In the genomic region with DNA sequence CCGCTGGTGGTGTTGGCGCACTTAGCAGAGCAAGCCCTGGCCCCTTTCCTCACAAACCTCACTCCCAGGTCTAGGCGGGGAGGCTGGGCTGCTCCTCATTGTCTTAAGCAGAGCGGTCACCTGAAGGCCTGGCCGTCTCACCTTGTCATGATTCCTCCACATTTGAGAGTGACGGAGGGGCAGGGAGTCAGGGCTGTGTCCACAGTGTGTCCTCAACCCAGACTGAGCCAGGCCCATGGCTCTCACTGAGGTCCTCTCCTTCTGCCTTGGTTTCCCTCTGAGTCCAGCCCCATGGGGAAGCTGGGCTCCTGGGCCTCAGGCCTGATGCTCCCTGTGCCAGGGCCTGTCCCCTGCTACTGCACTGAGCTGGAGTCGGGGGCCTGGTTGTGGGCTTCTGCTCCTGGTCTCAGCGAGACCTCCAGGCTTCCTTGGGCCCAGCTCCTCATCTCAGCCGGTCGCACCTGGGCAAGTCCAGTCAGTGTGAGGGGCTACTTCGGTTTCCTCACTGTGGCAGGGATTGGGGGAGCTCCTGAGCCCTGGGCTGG, we compare ENCODE assay signal across 11 cellular contexts. TPM values are rescaled to one million over a fixed set of nuclear protein-coding genes. Genes with fewer than 3 reads are reported as not detected.
DNase-seq lines count a peak whose midpoint lies in the region; ATAC-seq and TF ChIP-seq lines count a peak whose summit lies in the region.
"Had no signal": no experiment of that assay in that cellular context is flagged by ENCODE, and none has a peak within 500 bp of the region (broad histone marks: within the 10 kb centered on the region; RNA-seq: fewer than 3 reads in every experiment).

No MANE protein-coding gene starts in this region.

- no peaks in the 10 kb centered on the region for H4K20me1 ChIP-seq in H9 (ENCODE audit: control insufficient read depth, insufficient read depth, insufficient read length)

- H3K27me3 ChIP-seq in H9 (ENCODE audit: insufficient read depth, low read length) (no peaks in the 10 kb centered on the region), body of pancreas (no peaks in the 10 kb centered on the region), left lung (peaks cover 0 to 4% of the 10 kb centered on the region in 2 donors), stomach (peaks cover 0 to 3% (median under 1%) of the 10 kb centered on the region in 3 donors)

- no peak overlapping the region for H3K56ac ChIP-seq in H9 (ENCODE audit: insufficient read length, low read depth, low read length)

- no peaks in the 10 kb centered on the region for H3K79me1 ChIP-seq in H9 (ENCODE audit: insufficient read depth, low read depth, low read length, poor library complexity, severe bottlenecking)

- intact Hi-C loops in body of pancreas (cut with DNase I), result no loop called here
- intact Hi-C loops in left lung (cut with DNase I), result no loop called here
- intact Hi-C loops in stomach (cut with DNase I; ENCODE audit: low total_unique reads), result no loop called here

- no peak overlapping the region for H4K8ac ChIP-seq in H9 (replicated peaks; ENCODE audit: insufficient read length, low read depth, low read length)

- H4K5ac ChIP-seq in H9 (ENCODE audit: insufficient read length, low read depth, low read length), result no peak overlapping the region

- no peak overlapping the region for H3T11ph ChIP-seq in H9 (ENCODE audit: low read length)

- H3K4me1 ChIP-seq in H9 (ENCODE audit: insufficient read depth, low read length), result peaks cover 3% of the 10 kb centered on the region; the same call in 1 of the 2 replicates
- H3K4me1 ChIP-seq in body of pancreas, result peaks cover 32% of the 10 kb centered on the region
- peaks cover 22 to 45% of the 10 kb centered on the region in 2 donors for H3K4me1 ChIP-seq in left lung
- H3K4me1 ChIP-seq in stomach, result peaks cover 36 to 62% (median 51%) of the 10 kb centered on the region in 4 donors

- peak overlapping the region; percentile 2 for H3K18ac ChIP-seq in H9 (ENCODE audit: insufficient read length, low read depth, low read length)

- peaks cover 22 to 47% of the 10 kb centered on the region in 2 experiments for H3K4me1 Mint-ChIP-seq in H9

- H3K79me2 ChIP-seq in H9 (ENCODE audit: insufficient read depth, low read length), result no peaks in the 10 kb centered on the region

- no peak for TF ChIP-seq EP300 in stomach (IDR thresholded peaks at IDR 0.05)

- H3K9ac ChIP-seq in H9 (ENCODE audit: extremely low read depth, insufficient read length, low read length), result no peak overlapping the region

- no CpG with 5 or more reads among the region's 11 CpGs for WGBS in H9 (ENCODE audit: extremely low coverage, insufficient read length, low lambda C conversion rate)
- WGBS in body of pancreas, 2 donors, result 68 to 78% methylated on average over 4 to 7 of the region's 11 CpGs
- 44 to 77% (median 52%) methylated on average over 6 to 11 of the region's 11 CpGs for WGBS in stomach, 5 donors

- DNase-seq in H9 (peak; percentile 32), body of pancreas (peak in 1 of 4 donors; percentile 33), left lung (peak in 1 of 2 donors; percentile 49), stomach (no peak), ureter (ENCODE audit: low spot score) (no peak), dermis blood vessel endothelial cell (no peak)
- DNase-seq in NK-92 treated with Interleukin-12 subunit alpha and Interleukin-12 subunit beta, amount 100 ng/mL, for 24 hours (lab: John Stamatoyannopoulos, UW), result no peak
- DNase-seq: CD8-positive, alpha-beta T cell; immature natural killer cell had no signal

- TF ChIP-seq CTCF in H9 (conservative IDR thresholded peaks at IDR 0.05) (no peak), body of pancreas (IDR thresholded peaks at IDR 0.05) (no peak), left lung (IDR thresholded peaks at IDR 0.05) (no peak), stomach (IDR thresholded peaks at IDR 0.05) (no peak)

- no peaks in the 10 kb centered on the region; a peak in 1 of 5 replicates for H3K9me3 Mint-ChIP-seq in H9
- H3K9me3 Mint-ChIP-seq: CD8-positive, alpha-beta T cell; immature natural killer cell; stimulated activated naive CD8-positive, alpha-beta T cell treated with anti-CD3 and anti-CD28 coated beads, Interleukin-15, Interleukin-2, amounts not matched to agents 100 ng/mL and 50 ng/mL, for 24 hours had no signal

- H3K23me2 ChIP-seq in H9 (ENCODE audit: insufficient read length, low read depth, low read length, poor library complexity, severe bottlenecking), result no peaks in the 10 kb centered on the region

- H2BK20ac ChIP-seq in H9 (ENCODE audit: low read depth, low read length, poor library complexity, severe bottlenecking), result no peak overlapping the region

- H3K9me3 ChIP-seq in H9 (ENCODE audit: control insufficient read depth, low read depth, low read length), result no peaks in the 10 kb centered on the region
- H3K9me3 ChIP-seq in body of pancreas, result no peaks in the 10 kb centered on the region
- no peaks in the 10 kb centered on the region for H3K9me3 ChIP-seq in left lung
- H3K9me3 ChIP-seq in stomach, result no peaks in the 10 kb centered on the region

- ATAC-seq in body of pancreas (no peak), left lung (no peak), GM21528 (IDR thresholded peaks at IDR 0.05; ENCODE audit: low FRiP score, unreplicated experiment) (no peak)
- ATAC-seq: CD8-positive, alpha-beta T cell had no signal

- no peaks in the 10 kb centered on the region for H3K36me3 Mint-ChIP-seq in H9 (ENCODE audit: insufficient read depth in 1 of 3, low read depth in 3 of 3)
- H3K36me3 Mint-ChIP-seq: CD8-positive, alpha-beta T cell; immature natural killer cell had no signal

- H3K27ac ChIP-seq in H9 (ENCODE audit: insufficient read length, low read depth, low read length), result no peak overlapping the region
- peak overlapping the region; percentile 57 to 92 (median 85) for H3K27ac ChIP-seq in body of pancreas
- peak overlapping the region; percentile 89 to 93 for H3K27ac ChIP-seq in left lung
- peak overlapping the region; percentile 67 to 92 (median 88) for H3K27ac ChIP-seq in stomach

- H3K27me3 Mint-ChIP-seq in H9 (ENCODE audit: low read depth), result no peaks in the 10 kb centered on the region

- no peak overlapping the region for H3K4me3 Mint-ChIP-seq in H9
- H3K4me3 Mint-ChIP-seq: CD8-positive, alpha-beta T cell; immature natural killer cell; stimulated activated naive CD8-positive, alpha-beta T cell treated with anti-CD3 and anti-CD28 coated beads, Interleukin-15, Interleukin-2, amounts not matched to agents 100 ng/mL and 50 ng/mL, for 24 hours had no signal

- no peak overlapping the region for H3K4ac ChIP-seq in H9 (ENCODE audit: low read depth, low read length)

- no peak overlapping the region for H2AFZ ChIP-seq in H9 (ENCODE audit: low read length)

- no peak overlapping the region for H2BK5ac ChIP-seq in H9 (ENCODE audit: insufficient read length, low read length)

- TF ChIP-seq POLR2A in body of pancreas (IDR thresholded peaks at IDR 0.05) (no peak), stomach (IDR thresholded peaks at IDR 0.05) (no peak)

- H3K36me3 ChIP-seq in body of pancreas (replicated peaks in 1 of 2; ENCODE audit: insufficient read depth in 1 of 2, low read depth in 2 of 2), result no peaks in the 10 kb centered on the region
- H3K36me3 ChIP-seq in left lung, result no peaks in the 10 kb centered on the region
- H3K36me3 ChIP-seq in stomach, result no peaks in the 10 kb centered on the region

- H3K14ac ChIP-seq in H9 (ENCODE audit: insufficient read depth, low read length), result no peak overlapping the region; the same call in 1 of the 2 replicates

- H2AK5ac ChIP-seq in H9 (ENCODE audit: insufficient read length, low read length), result no peak overlapping the region

- H2BK12ac ChIP-seq in H9 (ENCODE audit: insufficient read length, low read depth, low read length), result no peak overlapping the region

- H2BK15ac ChIP-seq in H9 (ENCODE audit: low read depth, low read length), result no peak overlapping the region

- H2BK120ac ChIP-seq in H9 (ENCODE audit: low read depth, low read length, poor library complexity, severe bottlenecking), result no peak overlapping the region

- no peak overlapping the region for H3K23ac ChIP-seq in H9 (ENCODE audit: insufficient read length, low read depth, low read length)

- H3K4me3 ChIP-seq in body of pancreas (no peak overlapping the region), left lung (no peak overlapping the region), stomach (peak overlapping the region in 1 of 4 donors; percentile 0)

- no peak overlapping the region for H4K91ac ChIP-seq in H9 (ENCODE audit: insufficient read length, low read depth, low read length)

- H3K4me2 ChIP-seq in H9 (ENCODE audit: insufficient read depth, insufficient read length, low read length), result no peak overlapping the region

- no peak overlapping the region; a peak in 1 of 7 replicates for H3K27ac Mint-ChIP-seq in H9
- H3K27ac Mint-ChIP-seq: CD8-positive, alpha-beta T cell; immature natural killer cell; stimulated activated naive CD8-positive, alpha-beta T cell treated with anti-CD3 and anti-CD28 coated beads, Interleukin-15, Interleukin-2, amounts not matched to agents 100 ng/mL and 50 ng/mL, for 24 hours had no signal

RNA-seq across cellular contexts. Expression of a gene that starts 44.9 kb away (rescaled TPM):
- total RNA-seq in H9 (2021), result 0.07 TPM in 1 of 2 replicates, not detected in the other
- total RNA-seq in body of pancreas, result 10 to 100 TPM; 10.2 to 11.9 TPM
- 10 to 100 TPM; 27.6 to 30.1 TPM for total RNA-seq in left lung
- total RNA-seq in stomach, result under 1 TPM in 3 of 5 donors, not detected in 2; 0.29 to 0.45 (median 0.37) TPM
- polyA plus RNA-seq in stomach, result 1 to 10 TPM in 2 of 3 donors, not detected in 1; 3.1 to 3.7 TPM
- 4.6 TPM for total RNA-seq in ureter
- total RNA-seq in dermis blood vessel endothelial cell, result 0.17 and 1.2 TPM in 2 replicates
- total RNA-seq: CD8-positive, alpha-beta T cell had no signal
- polyA plus RNA-seq: immature natural killer cell had no signal
